Comparison of ENCODE assay signal across 8 cellular contexts in the genomic region with DNA sequence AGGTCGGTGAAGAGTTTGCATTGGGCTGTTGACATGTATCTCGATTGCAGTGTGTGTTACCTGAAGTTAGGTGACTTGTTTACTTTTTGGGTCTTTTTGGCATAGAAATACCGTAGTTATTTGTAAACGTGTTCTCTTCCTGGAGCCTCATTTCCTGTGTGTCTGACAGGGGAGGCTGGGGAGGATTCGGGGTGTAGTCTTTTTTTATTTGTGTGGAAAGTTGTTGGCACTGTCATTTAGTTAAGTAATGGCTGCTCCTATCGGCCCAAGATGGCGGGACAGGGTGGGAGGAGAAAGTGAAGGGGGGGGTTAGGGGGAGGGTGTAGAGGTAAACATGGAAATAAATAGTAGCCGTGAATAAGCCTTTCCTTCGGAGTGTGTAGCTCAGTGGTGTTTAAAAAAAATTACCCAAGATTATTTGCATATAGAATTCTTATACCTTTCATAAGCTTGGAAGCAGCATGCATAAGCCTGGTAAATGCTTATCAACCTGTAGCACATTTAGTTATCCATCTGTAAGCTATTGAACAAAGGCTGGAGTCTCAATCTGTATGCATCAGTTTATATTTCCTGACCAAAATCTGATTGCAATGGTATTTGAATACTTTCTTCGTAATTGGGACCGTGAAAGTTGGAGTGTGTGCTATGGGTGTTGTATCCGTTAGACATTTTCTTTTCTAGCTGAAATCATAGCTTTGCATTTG. TPM values are rescaled to one million over a fixed set of nuclear protein-coding genes. Genes with fewer than 3 reads are reported as not detected.
DNase-seq lines count a peak whose midpoint lies in the region; ATAC-seq and TF ChIP-seq lines count a peak whose summit lies in the region.

No MANE protein-coding gene starts in this region.

- WGBS in gastroesophageal sphincter (ENCODE audit: low coverage in 1 of 2), 2 donors: 0 to 2% methylated on average over 7 of the region's 12 CpGs
- 1% methylated on average over 12 of the region's 12 CpGs for WGBS in ovary, 3 donors

- TF ChIP-seq CTCF in GM12865 (IDR thresholded peaks at IDR 0.05; ENCODE audit: insufficient read depth, low read depth, low read length, missing control alignments): no peak
- no peak for TF ChIP-seq CTCF in gastroesophageal sphincter (IDR thresholded peaks at IDR 0.05)
- TF ChIP-seq CTCF in ovary (IDR thresholded peaks at IDR 0.05): peak in 1 of 3 donors; percentile 5

- H3K4me3 ChIP-seq in GM12865 (ENCODE audit: low read depth, low read length) (peak overlapping the region; percentile 92), gastroesophageal sphincter (peak overlapping the region; percentile 89 to 98), ovary (peak overlapping the region; percentile 78)

- DNase-seq in A172 (ENCODE audit: low spot score): peak; percentile 25
- DNase-seq in GM12865 (ENCODE audit: low read depth): peak; percentile 54
- DNase-seq in NOMO-1 treated with DMSO at 0.1 percent for 48 hours (lab: John Stamatoyannopoulos, UW; ENCODE audit: unreplicated experiment): peak; percentile 31
- peak; percentile 38 for DNase-seq in activated T-helper 9 cell treated with anti-CD3 and anti-CD28 coated beads, Interleukin-2, amount 50 U/mL, for 16 hours (ENCODE audit: low read depth)
- DNase-seq in ovary: peak in 3 of 5 donors; percentile 27 to 42 (median 39)

- H3K9me3 ChIP-seq in gastroesophageal sphincter (no peaks in the 10 kb centered on the region), ovary (no peaks in the 10 kb centered on the region)

- ATAC-seq in gastroesophageal sphincter: no peak
- no peak for ATAC-seq in HG02973 (IDR thresholded peaks at IDR 0.05; ENCODE audit: unreplicated experiment)
- no peak for ATAC-seq in HG03520 (IDR thresholded peaks at IDR 0.05; ENCODE audit: unreplicated experiment)

- peaks cover 0 to 46% (median 20%) of the 10 kb centered on the region in 3 donors for H3K4me1 ChIP-seq in gastroesophageal sphincter
- H3K4me1 ChIP-seq in ovary (ENCODE audit: insufficient read depth): peaks cover 3% of the 10 kb centered on the region

- TF ChIP-seq EP300 in gastroesophageal sphincter (IDR thresholded peaks at IDR 0.05) (no peak), ovary (IDR thresholded peaks at IDR 0.05) (no peak)

- H3K27me3 ChIP-seq in gastroesophageal sphincter (no peaks in the 10 kb centered on the region), ovary (no peaks in the 10 kb centered on the region)

- intact Hi-C loops in ovary (cut with DNase I): loop anchor here in 1 of 4 donors (5.0 kb wide), 1 partner anchor 332 kb away; a partner anchor contains a TSS

- H3K36me3 ChIP-seq in gastroesophageal sphincter (no peaks in the 10 kb centered on the region), ovary (no peaks in the 10 kb centered on the region)

- H3K27ac ChIP-seq in gastroesophageal sphincter: peak overlapping the region; percentile 90 to 100 (median 98)
- H3K27ac ChIP-seq in ovary: peak overlapping the region; percentile 98 to 99

- TF ChIP-seq POLR2A in gastroesophageal sphincter (IDR thresholded peaks at IDR 0.05) (no peak), ovary (IDR thresholded peaks at IDR 0.05) (no peak)

RNA-seq across cellular contexts. Expression of a gene that starts 1.6 kb away (rescaled TPM):
- total RNA-seq in A172 (2014; rRNA removed; shearing (Covaris generic)): 10.4 and 10.9 TPM in 2 replicates
- total RNA-seq in gastroesophageal sphincter (10 to 100 TPM; 17.0 to 28.6 (median 19.9) TPM), ovary (10 to 100 TPM; 32.4 to 56.2 (median 42.9) TPM)
- polyA plus RNA-seq in ovary: 10 to 100 TPM; 19.8 to 27.6 TPM

RNA-seq across cellular contexts. Expression of a gene that starts 30.8 kb away (rescaled TPM):
- total RNA-seq in A172 (2014; rRNA removed; shearing (Covaris generic)): not detected in 2 replicates
- total RNA-seq in gastroesophageal sphincter (not detected), ovary (not detected)
- polyA plus RNA-seq in ovary: not detected
